In the genomic region with DNA sequence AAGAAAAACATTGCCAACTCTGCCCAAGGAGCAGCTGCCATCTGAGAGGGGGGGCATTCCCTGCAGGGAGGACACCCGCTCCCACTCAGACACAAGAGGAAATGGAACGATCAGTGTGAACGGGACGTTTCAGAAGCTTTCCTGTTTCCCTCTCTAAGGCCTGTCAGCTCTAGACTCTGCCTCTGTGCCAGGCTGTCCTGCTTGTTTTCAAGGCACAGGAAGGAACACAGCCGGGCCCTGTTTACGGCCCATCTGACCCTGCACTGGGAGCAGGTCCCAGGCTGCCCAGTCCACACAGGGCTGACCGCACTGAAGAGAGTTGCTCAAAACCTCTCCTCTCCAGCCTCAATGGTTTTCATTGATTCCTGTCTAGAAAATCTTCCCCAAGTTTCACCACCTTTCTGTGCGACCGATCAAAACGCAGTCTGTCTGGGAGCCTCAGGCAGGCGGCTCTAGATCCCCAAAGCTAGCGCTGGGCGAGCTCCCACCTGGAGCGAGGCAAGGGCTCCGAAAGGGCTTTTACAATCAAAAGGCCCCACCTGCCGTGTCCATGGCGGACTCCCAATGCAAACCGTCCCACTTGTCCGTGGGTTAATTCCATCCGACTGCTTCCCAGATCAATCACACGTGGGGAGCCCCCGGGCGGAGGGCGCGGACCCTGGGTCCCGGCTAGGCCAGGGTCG, we compare ENCODE assay signal across 7 cellular contexts. TPM values are rescaled to one million over a fixed set of nuclear protein-coding genes. Genes with fewer than 3 reads are reported as not detected.
DNase-seq lines count a peak whose midpoint lies in the region; ATAC-seq and TF ChIP-seq lines count a peak whose summit lies in the region.

No MANE protein-coding gene starts in this region.

- TF ChIP-seq EP300 in ovary (IDR thresholded peaks at IDR 0.05) = no peak

- no peaks in the 10 kb centered on the region for H3K9me3 Mint-ChIP-seq in activated CD4-positive, alpha-beta memory T cell treated with anti-CD3 and anti-CD28 coated beads for 36 hours

- POLR2A ChIA-PET in activated CD4-positive, alpha-beta memory T cell treated with anti-CD3 and anti-CD28 coated beads for 36 hours (lab: Charles Lee) = interaction anchor here (0.6 to 5.9 kb wide), 6 partner anchors 22 to 314 kb away, joined by 3 to 81 read pairs (median 5); a partner anchor contains a TSS

- peak overlapping the region; percentile 94 for H3K27ac Mint-ChIP-seq in activated CD4-positive, alpha-beta memory T cell treated with anti-CD3 and anti-CD28 coated beads for 36 hours

- H3K27me3 ChIP-seq in foreskin keratinocyte = no peaks in the 10 kb centered on the region
- H3K27me3 ChIP-seq in ovary = no peaks in the 10 kb centered on the region

- ATAC-seq in foreskin keratinocyte = no peak
- no peak for ATAC-seq in GM21786 (IDR thresholded peaks at IDR 0.05; ENCODE audit: unreplicated experiment)
- no peak for ATAC-seq in GM19467 (IDR thresholded peaks at IDR 0.05; ENCODE audit: unreplicated experiment)

- 22 to 42% (median 36%) methylated on average over 20 to 27 of the region's 27 CpGs for WGBS in ovary, 3 donors

- TF ChIP-seq CTCF in HFF-Myc (IDR thresholded peaks at IDR 0.05; ENCODE audit: low read depth, low read length, missing control alignments) (no peak), foreskin keratinocyte (conservative IDR thresholded peaks at IDR 0.05) (no peak), ovary (IDR thresholded peaks at IDR 0.05) (no peak)

- CTCF ChIA-PET in activated CD4-positive, alpha-beta memory T cell treated with anti-CD3 and anti-CD28 coated beads for 36 hours (lab: Charles Lee) = interaction anchor here (0.7 to 8.2 kb wide), 9 partner anchors 10 to 82 kb away, joined by 3 to 118 read pairs (median 6); a partner anchor contains a TSS

- H3K4me3 ChIP-seq in HFF-Myc (replicated peaks; ENCODE audit: low read depth, low read length) = peak overlapping the region; percentile 79
- H3K4me3 ChIP-seq in ovary = peak overlapping the region; percentile 74

- H3K36me3 Mint-ChIP-seq in activated CD4-positive, alpha-beta memory T cell treated with anti-CD3 and anti-CD28 coated beads for 36 hours = peaks cover 2% of the 10 kb centered on the region

- H3K4me1 ChIP-seq in foreskin keratinocyte (peaks cover 18% of the 10 kb centered on the region), ovary (ENCODE audit: insufficient read depth) (peaks cover 28% of the 10 kb centered on the region)

- no peaks in the 10 kb centered on the region for H3K9me3 ChIP-seq in ovary

- intact Hi-C loops in activated CD4-positive, alpha-beta memory T cell treated with anti-CD3 and anti-CD28 coated beads for 36 hours (cut with micrococcal nuclease) = loop anchor here (2.0 to 5.0 kb wide), 3 partner anchors 27 to 326 kb away; a partner anchor contains a TSS
- intact Hi-C loops in ovary (cut with DNase I) = loop anchor here (2.0 to 5.0 kb wide), 3 partner anchors 39 to 41 kb away; no protein-coding TSS in a partner anchor

- peak overlapping the region; percentile 80 for H3K4me3 Mint-ChIP-seq in activated CD4-positive, alpha-beta memory T cell treated with anti-CD3 and anti-CD28 coated beads for 36 hours

- H3K27me3 Mint-ChIP-seq in activated CD4-positive, alpha-beta memory T cell treated with anti-CD3 and anti-CD28 coated beads for 36 hours = no peaks in the 10 kb centered on the region

- peaks cover 41% of the 10 kb centered on the region for H3K4me1 Mint-ChIP-seq in activated CD4-positive, alpha-beta memory T cell treated with anti-CD3 and anti-CD28 coated beads for 36 hours (ENCODE audit: low read depth)

- DNase-seq in HFF-Myc (ENCODE audit: extremely low read depth, low read depth) = no peak
- DNase-seq in activated CD4-positive, alpha-beta memory T cell treated with anti-CD3 and anti-CD28 coated beads for 36 hours = peak; percentile 47
- DNase-seq in foreskin keratinocyte = peak in 1 of 2 donors; percentile 38
- peak in 1 of 5 donors; percentile 49 for DNase-seq in ovary
- no peak for DNase-seq in NCI-H446 treated with DMSO at 0.1 percent for 48 hours (lab: John Stamatoyannopoulos, UW)

- TF ChIP-seq POLR2A in ovary (IDR thresholded peaks at IDR 0.05) = no peak

- H3K36me3 ChIP-seq in ovary = no peaks in the 10 kb centered on the region

- H3K27ac ChIP-seq in foreskin keratinocyte = peak overlapping the region; percentile 86
- peak overlapping the region; percentile 24 to 67 for H3K27ac ChIP-seq in ovary

RNA-seq across cellular contexts. Expression of a gene that starts 1.5 kb away (rescaled TPM):
- total RNA-seq in activated CD4-positive, alpha-beta memory T cell treated with anti-CD3 and anti-CD28 coated beads for 36 hours = 100 to 1,000 TPM; 221 to 234 TPM
- 184 and 213 TPM in 2 replicates for total RNA-seq in foreskin keratinocyte
- 190 and 238 TPM in 2 replicates for polyA plus RNA-seq in foreskin keratinocyte
- 10 to 100 TPM; 27.8 to 93.5 (median 49.1) TPM for total RNA-seq in ovary
- polyA plus RNA-seq in ovary = 10 to 100 TPM; 13.0 to 62.1 TPM

RNA-seq across cellular contexts. Expression of a gene that starts 20.1 kb away (rescaled TPM):
- total RNA-seq in activated CD4-positive, alpha-beta memory T cell treated with anti-CD3 and anti-CD28 coated beads for 36 hours = 100 to 1,000 TPM; 169 to 183 TPM
- total RNA-seq in foreskin keratinocyte (24.1 and 26.3 TPM in 2 replicates), ovary (1 to 10 TPM in 4 of 7 donors, under 1 TPM in 2, not detected in 1; 0.66 to 3.2 (median 1.5) TPM)
- polyA plus RNA-seq in foreskin keratinocyte (27.5 and 27.9 TPM in 2 replicates), ovary (under 1 TPM; 0.18 to 0.56 TPM)

RNA-seq across cellular contexts. Expression of a gene that starts 28.2 kb away (rescaled TPM):
- 100 to 1,000 TPM; 270 to 272 TPM for total RNA-seq in activated CD4-positive, alpha-beta memory T cell treated with anti-CD3 and anti-CD28 coated beads for 36 hours
- total RNA-seq in foreskin keratinocyte (174 and 188 TPM in 2 replicates), ovary (100 to 1,000 TPM in 2 of 7 donors, 10 to 100 TPM in 5; 51.3 to 150 (median 74.1) TPM)
- polyA plus RNA-seq in foreskin keratinocyte (312 and 330 TPM in 2 replicates), ovary (10 to 100 TPM; 12.7 to 76.9 TPM)
